13 cellular contexts compared by ENCODE assay signal in genomic region chr1:24463756-24464377, GRCh38. TPM values are rescaled to one million over a fixed set of nuclear protein-coding genes. Genes with fewer than 3 reads are reported as not detected.
DNase-seq lines count a peak whose midpoint lies in the region; ATAC-seq and TF ChIP-seq lines count a peak whose summit lies in the region.
"Had no signal": no experiment of that assay in that cellular context is flagged by ENCODE, and none has a peak within 500 bp of the region (broad histone marks: within the 10 kb centered on the region; RNA-seq: fewer than 3 reads in every experiment).

No MANE protein-coding gene starts in this region.

- H3K9me2 ChIP-seq in hepatocyte (replicated peaks; ENCODE audit: insufficient read depth) = no peaks in the 10 kb centered on the region

- no peak overlapping the region for H3K4me2 ChIP-seq in hepatocyte
- H3K4me2 ChIP-seq: KMS-11 had no signal

- H3K9me3 ChIP-seq in hepatocyte (ENCODE audit: low read depth) = no peaks in the 10 kb centered on the region
- no peaks in the 10 kb centered on the region for H3K9me3 ChIP-seq in A673 (ENCODE audit: low read depth, low read length, poor library complexity, severe bottlenecking)

- no peak overlapping the region for H3K27ac ChIP-seq in hepatocyte
- no peak overlapping the region for H3K27ac ChIP-seq in A673 (ENCODE audit: low read depth, low read length, poor library complexity, severe bottlenecking)
- H3K27ac ChIP-seq: KMS-11 had no signal

- no peak overlapping the region for H2AFZ ChIP-seq in hepatocyte

- 38% methylated on average over 11 of the region's 11 CpGs for WGBS in hepatocyte (ENCODE audit: low lambda C conversion rate, missing lambda C conversion rate)

- CTCF ChIA-PET in activated CD8-positive, alpha-beta T cell treated with anti-CD3 and anti-CD28 coated beads for 36 hours (lab: Charles Lee) = interaction anchor here (0.7 to 1.6 kb wide), 6 partner anchors 9 to 262 kb away, joined by 3 to 5 read pairs (median 4); no protein-coding TSS in a partner anchor
- CTCF ChIA-PET in activated CD8-positive, alpha-beta T cell treated with anti-CD3 and anti-CD28 coated beads, Interleukin-2, amount 10 ng/mL, durations not matched to agents 7 days and 5 days (lab: Charles Lee) = interaction anchor here (0.9 to 1.7 kb wide), 5 partner anchors 18 to 173 kb away, joined by 3 to 7 read pairs (median 3); partner anchors contain the start of gene NIPAL3
- CTCF ChIA-PET in A673 (lab: Charles Lee) = no interaction called here

- ATAC-seq in activated CD8-positive, alpha-beta T cell treated with anti-CD3 and anti-CD28 coated beads for 36 hours = no peak
- ATAC-seq in activated CD8-positive, alpha-beta T cell treated with anti-CD3 and anti-CD28 coated beads, Interleukin-2, amount 10 ng/mL, durations not matched to agents 7 days and 5 days = no peak
- ATAC-seq in stimulated activated naive CD8-positive, alpha-beta T cell treated with anti-CD3 and anti-CD28 coated beads, Interleukin-15, amount 100 ng/mL, for 72 hours = no peak
- ATAC-seq in effector memory CD8-positive, alpha-beta T cell (replicated peaks) = no peak
- ATAC-seq: esophagus mucosa had no signal

- POLR2A ChIA-PET in activated CD8-positive, alpha-beta T cell treated with anti-CD3 and anti-CD28 coated beads for 36 hours (lab: Charles Lee) = interaction anchor here (1.1 to 1.6 kb wide), 2 partner anchors 10 to 14 kb away, joined by 3 to 8 read pairs; no protein-coding TSS in a partner anchor
- POLR2A ChIA-PET in activated CD8-positive, alpha-beta T cell treated with anti-CD3 and anti-CD28 coated beads, Interleukin-2, amount 10 ng/mL, durations not matched to agents 7 days and 5 days (lab: Charles Lee) = interaction anchor here (0.9 to 1.2 kb wide), 2 partner anchors 10 to 38 kb away, joined by 3 to 4 read pairs; partner anchors contain the start of gene RCAN3
- POLR2A ChIA-PET in A673 (lab: Charles Lee; ENCODE audit: low non-redundant PET) = no interaction called here

- peaks cover 26% of the 10 kb centered on the region for H3K4me1 Mint-ChIP-seq in activated CD8-positive, alpha-beta T cell treated with anti-CD3 and anti-CD28 coated beads for 36 hours (ENCODE audit: low read depth)
- peaks cover 11% of the 10 kb centered on the region for H3K4me1 Mint-ChIP-seq in activated CD8-positive, alpha-beta T cell treated with anti-CD3 and anti-CD28 coated beads, Interleukin-2, amount 10 ng/mL, durations not matched to agents 7 days and 5 days (ENCODE audit: low read depth)
- peaks cover 28% of the 10 kb centered on the region for H3K4me1 Mint-ChIP-seq in chondrocyte (ENCODE audit: low read depth)
- peaks cover 33% of the 10 kb centered on the region for H3K4me1 Mint-ChIP-seq in stimulated activated naive CD8-positive, alpha-beta T cell treated with anti-CD3 and anti-CD28 coated beads, Interleukin-15, amount 100 ng/mL, for 72 hours
- peaks cover 0 to 11% of the 10 kb centered on the region in 2 donors for H3K4me1 Mint-ChIP-seq in effector memory CD8-positive, alpha-beta T cell (ENCODE audit: low read depth in 2 of 2)

- H3K4me1 ChIP-seq in hepatocyte (ENCODE audit: insufficient read depth) = no peaks in the 10 kb centered on the region
- peaks cover 7% of the 10 kb centered on the region for H3K4me1 ChIP-seq in A673 (ENCODE audit: insufficient read depth, low read length, poor library complexity, severe bottlenecking)

- peaks cover 67% of the 10 kb centered on the region for H3K36me3 Mint-ChIP-seq in activated CD8-positive, alpha-beta T cell treated with anti-CD3 and anti-CD28 coated beads for 36 hours (ENCODE audit: low read depth)
- peaks cover 74% of the 10 kb centered on the region for H3K36me3 Mint-ChIP-seq in activated CD8-positive, alpha-beta T cell treated with anti-CD3 and anti-CD28 coated beads, Interleukin-2, amount 10 ng/mL, durations not matched to agents 7 days and 5 days (ENCODE audit: low read depth)
- peaks cover 17% of the 10 kb centered on the region for H3K36me3 Mint-ChIP-seq in chondrocyte (ENCODE audit: low read depth)
- peaks cover 43% of the 10 kb centered on the region for H3K36me3 Mint-ChIP-seq in effector memory CD8-positive, alpha-beta T cell (ENCODE audit: insufficient read depth)

- no peak overlapping the region for H3K4me3 Mint-ChIP-seq in activated CD8-positive, alpha-beta T cell treated with anti-CD3 and anti-CD28 coated beads for 36 hours
- H3K4me3 Mint-ChIP-seq in activated CD8-positive, alpha-beta T cell treated with anti-CD3 and anti-CD28 coated beads, Interleukin-2, amount 10 ng/mL, durations not matched to agents 7 days and 5 days = no peak overlapping the region
- no peak overlapping the region for H3K4me3 Mint-ChIP-seq in chondrocyte (ENCODE audit: unreplicated experiment)
- no peak overlapping the region for H3K4me3 Mint-ChIP-seq in stimulated activated naive CD8-positive, alpha-beta T cell treated with anti-CD3 and anti-CD28 coated beads, Interleukin-15, amount 100 ng/mL, for 72 hours
- no peak overlapping the region for H3K4me3 Mint-ChIP-seq in effector memory CD8-positive, alpha-beta T cell
- H3K4me3 Mint-ChIP-seq: neural crest cell had no signal

- DNase-seq in activated CD8-positive, alpha-beta T cell treated with anti-CD3 and anti-CD28 coated beads for 36 hours = no peak
- DNase-seq in activated CD8-positive, alpha-beta T cell treated with anti-CD3 and anti-CD28 coated beads, Interleukin-2, amount 10 ng/mL, durations not matched to agents 7 days and 5 days = no peak
- DNase-seq in NCI-H2227 (lab: John Stamatoyannopoulos, UW; ENCODE audit: unreplicated experiment) (peak; percentile 90), chondrocyte (ENCODE audit: low spot score) (no peak), hepatocyte (ENCODE audit: low spot score) (no peak), A673 (ENCODE audit: low spot score) (no peak)
- no peak for DNase-seq in stimulated activated naive CD8-positive, alpha-beta T cell treated with anti-CD3 and anti-CD28 coated beads, Interleukin-15, amount 100 ng/mL, for 72 hours
- DNase-seq in effector memory CD8-positive, alpha-beta T cell = no peak
- DNase-seq: NK-92 treated with Interleukin-12 subunit alpha and Interleukin-12 subunit beta, amount 100 ng/mL, for 24 hours; small intestine had no signal

- no peaks in the 10 kb centered on the region for H3K36me3 ChIP-seq in hepatocyte (replicated peaks; ENCODE audit: insufficient read depth, low read depth)
- H3K36me3 ChIP-seq in A673 (ENCODE audit: insufficient read depth, low read length, poor library complexity, severe bottlenecking) = no peaks in the 10 kb centered on the region

- intact Hi-C loops in activated CD8-positive, alpha-beta T cell treated with anti-CD3 and anti-CD28 coated beads for 36 hours (cut with micrococcal nuclease) = no loop called here
- intact Hi-C loops in A673 (cut with micrococcal nuclease; ENCODE audit: unreplicated experiment) = no loop called here

- H3K79me2 ChIP-seq in hepatocyte = no peaks in the 10 kb centered on the region

- H3K27ac Mint-ChIP-seq in activated CD8-positive, alpha-beta T cell treated with anti-CD3 and anti-CD28 coated beads for 36 hours = peak overlapping the region; percentile 28
- H3K27ac Mint-ChIP-seq in activated CD8-positive, alpha-beta T cell treated with anti-CD3 and anti-CD28 coated beads, Interleukin-2, amount 10 ng/mL, durations not matched to agents 7 days and 5 days = no peak overlapping the region
- H3K27ac Mint-ChIP-seq in chondrocyte (ENCODE audit: unreplicated experiment) = peak overlapping the region; percentile 13
- H3K27ac Mint-ChIP-seq in stimulated activated naive CD8-positive, alpha-beta T cell treated with anti-CD3 and anti-CD28 coated beads, Interleukin-15, amount 100 ng/mL, for 72 hours = peak overlapping the region; percentile 82 to 92
- peak overlapping the region in 1 of 2 donors; percentile 63 for H3K27ac Mint-ChIP-seq in effector memory CD8-positive, alpha-beta T cell

- H3K27me3 ChIP-seq in hepatocyte = no peaks in the 10 kb centered on the region
- no peaks in the 10 kb centered on the region for H3K27me3 ChIP-seq in A673 (replicated peaks; ENCODE audit: insufficient read depth, low read depth, low read length, poor library complexity)

- H3K9me3 Mint-ChIP-seq in activated CD8-positive, alpha-beta T cell treated with anti-CD3 and anti-CD28 coated beads for 36 hours = peaks cover 5% of the 10 kb centered on the region
- H3K9me3 Mint-ChIP-seq in activated CD8-positive, alpha-beta T cell treated with anti-CD3 and anti-CD28 coated beads, Interleukin-2, amount 10 ng/mL, durations not matched to agents 7 days and 5 days (ENCODE audit: insufficient read depth) = peaks cover 7% of the 10 kb centered on the region
- no peaks in the 10 kb centered on the region for H3K9me3 Mint-ChIP-seq in chondrocyte (ENCODE audit: low read depth)
- H3K9me3 Mint-ChIP-seq in stimulated activated naive CD8-positive, alpha-beta T cell treated with anti-CD3 and anti-CD28 coated beads, Interleukin-15, amount 100 ng/mL, for 72 hours = peaks cover 8 to 17% of the 10 kb centered on the region in 2 donors
- no peaks in the 10 kb centered on the region for H3K9me3 Mint-ChIP-seq in effector memory CD8-positive, alpha-beta T cell
- H3K9me3 Mint-ChIP-seq: neural crest cell had no signal

- H4K20me1 ChIP-seq in hepatocyte (ENCODE audit: insufficient read depth, poor library complexity, severe bottlenecking) = no peaks in the 10 kb centered on the region

- TF ChIP-seq CTCF in activated CD8-positive, alpha-beta T cell treated with anti-CD3 and anti-CD28 coated beads for 36 hours (IDR thresholded peaks at IDR 0.05) = no peak
- TF ChIP-seq CTCF in chondrocyte (IDR thresholded peaks at IDR 0.05) = no peak
- no peak for TF ChIP-seq CTCF in hepatocyte (IDR thresholded peaks at IDR 0.05; ENCODE audit: poor library complexity)
- no peak for TF ChIP-seq CTCF in A673 (conservative IDR thresholded peaks at IDR 0.05; ENCODE audit: low read depth, low read length)

- no peak overlapping the region for H3K4me3 ChIP-seq in hepatocyte
- H3K4me3 ChIP-seq in A673 (ENCODE audit: low read depth, low read length, poor library complexity, severe bottlenecking) = no peak overlapping the region

- no peaks in the 10 kb centered on the region for H3K27me3 Mint-ChIP-seq in activated CD8-positive, alpha-beta T cell treated with anti-CD3 and anti-CD28 coated beads for 36 hours
- H3K27me3 Mint-ChIP-seq in activated CD8-positive, alpha-beta T cell treated with anti-CD3 and anti-CD28 coated beads, Interleukin-2, amount 10 ng/mL, durations not matched to agents 7 days and 5 days (ENCODE audit: low read depth) = no peaks in the 10 kb centered on the region
- H3K27me3 Mint-ChIP-seq in chondrocyte (ENCODE audit: low read depth) = no peaks in the 10 kb centered on the region
- no peaks in the 10 kb centered on the region for H3K27me3 Mint-ChIP-seq in stimulated activated naive CD8-positive, alpha-beta T cell treated with anti-CD3 and anti-CD28 coated beads, Interleukin-15, amount 100 ng/mL, for 72 hours
- no peaks in the 10 kb centered on the region for H3K27me3 Mint-ChIP-seq in effector memory CD8-positive, alpha-beta T cell

- BruUV-seq in A673 (replicated peaks; lab: Mats Ljungman, UMichigan) = no TSS peak

RNA-seq across cellular contexts. Expression of gene RCAN3, which starts 38.8 kb away (rescaled TPM):
- 10 to 100 TPM; 55.3 to 56.8 TPM for total RNA-seq in activated CD8-positive, alpha-beta T cell treated with anti-CD3 and anti-CD28 coated beads for 36 hours
- total RNA-seq in activated CD8-positive, alpha-beta T cell treated with anti-CD3 and anti-CD28 coated beads, Interleukin-2, amount 10 ng/mL, durations not matched to agents 7 days and 5 days = 10 to 100 TPM; 63.7 to 65.6 TPM
- total RNA-seq in chondrocyte (14.5 to 16.2 TPM (median 15.2 TPM) in 3 replicates), hepatocyte (9.0 and 10.1 TPM in 2 replicates), A673 (2021) (7.4 and 9.1 TPM in 2 replicates)
- 6.2 and 6.4 TPM in 2 replicates for polyA plus RNA-seq in hepatocyte

RNA-seq across cellular contexts. Expression of gene NIPAL3, which starts 48.3 kb away (rescaled TPM):
- total RNA-seq in activated CD8-positive, alpha-beta T cell treated with anti-CD3 and anti-CD28 coated beads for 36 hours = 10 to 100 TPM; 33.2 to 33.3 TPM
- total RNA-seq in activated CD8-positive, alpha-beta T cell treated with anti-CD3 and anti-CD28 coated beads, Interleukin-2, amount 10 ng/mL, durations not matched to agents 7 days and 5 days = 10 to 100 TPM; 43.4 to 46.9 TPM
- total RNA-seq in chondrocyte (27.1 to 35.3 TPM (median 29.3 TPM) in 3 replicates), hepatocyte (25.4 and 26.6 TPM in 2 replicates), A673 (2021) (6.5 and 7.3 TPM in 2 replicates)
- 27.3 and 37.9 TPM in 2 replicates for polyA plus RNA-seq in hepatocyte

RNA-seq across cellular contexts. Expression of gene STPG1, which starts 50.3 kb away (rescaled TPM):
- 1 to 10 TPM; 5.6 to 6.3 TPM for total RNA-seq in activated CD8-positive, alpha-beta T cell treated with anti-CD3 and anti-CD28 coated beads for 36 hours
- total RNA-seq in activated CD8-positive, alpha-beta T cell treated with anti-CD3 and anti-CD28 coated beads, Interleukin-2, amount 10 ng/mL, durations not matched to agents 7 days and 5 days = 1 to 10 TPM; 8.0 to 9.9 TPM
- total RNA-seq in chondrocyte = 5.0 to 6.8 TPM (median 5.8 TPM) in 3 replicates
- total RNA-seq in hepatocyte = 2.9 and 3.5 TPM in 2 replicates
- polyA plus RNA-seq in hepatocyte = 4.3 and 5.5 TPM in 2 replicates
- 7.2 and 8.6 TPM in 2 replicates for total RNA-seq in A673 (2021)
